In the genomic region with DNA sequence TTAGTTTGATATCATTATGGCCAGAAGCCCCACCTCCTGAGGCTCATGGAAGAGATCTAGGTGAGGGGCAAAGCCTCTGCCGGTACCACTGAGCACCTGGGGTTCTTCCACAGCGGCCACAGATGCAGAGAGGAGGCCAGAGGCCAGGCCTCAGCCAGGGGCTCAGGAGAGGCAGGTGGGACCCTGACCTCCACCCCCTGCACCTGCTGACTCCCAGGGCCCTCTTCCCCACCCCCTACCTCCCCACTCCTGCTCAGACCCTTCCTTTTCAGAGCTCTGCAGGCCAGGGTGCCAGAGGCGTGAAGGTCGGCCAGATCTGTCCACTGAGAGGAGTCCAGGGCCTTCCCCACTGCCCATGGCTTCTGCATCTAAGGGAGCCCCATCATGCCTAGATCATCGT, we compare ENCODE assay signal across 13 cellular contexts.
DNase-seq lines count a peak whose midpoint lies in the region; ATAC-seq and TF ChIP-seq lines count a peak whose summit lies in the region.
"Had no signal": no experiment of that assay in that cellular context is flagged by ENCODE, and none has a peak within 500 bp of the region (broad histone marks: within the 10 kb centered on the region; RNA-seq: fewer than 3 reads in every experiment).

No MANE protein-coding gene starts in this region.

- intact Hi-C loops in posterior vena cava (cut with DNase I) (no loop called here), upper lobe of right lung (cut with DNase I) (no loop called here), right cardiac atrium (cut with DNase I) (no loop called here)

- TF ChIP-seq CTCF in upper lobe of right lung (IDR thresholded peaks at IDR 0.05): no peak

- peak; percentile 39 for DNase-seq in activated effector memory CD4-positive, alpha-beta T cell treated with anti-CD3 and anti-CD28 coated beads, Interleukin-2, amount 50 U/mL, for 16 hours
- no peak for DNase-seq in activated effector memory CD4-positive, alpha-beta T cell treated with Interleukin-2 at 50 U/mL for 16 hours
- DNase-seq in posterior vena cava (ENCODE audit: low spot score): peak; percentile 68
- DNase-seq in upper lobe of right lung: peak; percentile 20
- no peak for DNase-seq in NCI-H2029 (lab: John Stamatoyannopoulos, UW)
- DNase-seq in stimulated activated CD4-positive, alpha-beta T cell treated with anti-CD3 and anti-CD28 coated beads, Interleukin-12 subunit alpha, Interleukin-12 subunit beta, amount 100 ng/mL, for 4 hours: no peak
- no peak for DNase-seq in right cardiac atrium
- DNase-seq: 8988T; Calu3; CD4-positive, alpha-beta memory T cell; GM23248; HCEC 1CT had no signal

- H3K27me3 ChIP-seq in upper lobe of right lung: no peaks in the 10 kb centered on the region
- no peaks in the 10 kb centered on the region for H3K27me3 ChIP-seq in right cardiac atrium (ENCODE audit: control insufficient read depth, insufficient read depth)
- H3K27me3 ChIP-seq: BLaER1 had no signal

- ATAC-seq in upper lobe of right lung: no peak
- no peak for ATAC-seq in right cardiac atrium

- H3K36me3 ChIP-seq in upper lobe of right lung: no peaks in the 10 kb centered on the region
- H3K36me3 ChIP-seq: BLaER1 had no signal

- H3K4me1 ChIP-seq in upper lobe of right lung (peaks cover 6% of the 10 kb centered on the region), right cardiac atrium (ENCODE audit: control insufficient read depth, insufficient read depth, low read length) (no peaks in the 10 kb centered on the region)

- no peaks in the 10 kb centered on the region for H3K9me3 ChIP-seq in upper lobe of right lung
- no peaks in the 10 kb centered on the region for H3K9me3 ChIP-seq in right cardiac atrium (ENCODE audit: control insufficient read depth, low read length)
- H3K9me3 ChIP-seq: BLaER1 had no signal

- WGBS in right cardiac atrium: 88% methylated on average over 5 of the region's 5 CpGs

- H3K4me3 ChIP-seq in upper lobe of right lung (no peak overlapping the region), right cardiac atrium (ENCODE audit: low read length) (no peak overlapping the region)
- H3K4me3 ChIP-seq: BLaER1, GM23248 had no signal

- H3K27ac ChIP-seq in upper lobe of right lung (no peak overlapping the region), right cardiac atrium (ENCODE audit: low read length) (no peak overlapping the region)
- H3K27ac ChIP-seq: BLaER1, GM23248 had no signal

Comparison
In these comparisons a context has a peak if more than half of its experiments do, and no peak if none do; other contexts are left out.
1. DNase-seq: peak in activated effector memory CD4-positive, alpha-beta T cell treated with anti-CD3 and anti-CD28 coated beads, Interleukin-2, amount 50 U/mL, for 16 hours (single experiment), posterior vena cava (single experiment) and upper lobe of right lung (single experiment); none in activated effector memory CD4-positive, alpha-beta T cell treated with Interleukin-2 at 50 U/mL for 16 hours (single experiment), NCI-H2029 (single experiment), stimulated activated CD4-positive, alpha-beta T cell treated with anti-CD3 and anti-CD28 coated beads, Interleukin-12 subunit alpha, Interleukin-12 subunit beta, amount 100 ng/mL, for 4 hours (single experiment) and right cardiac atrium (0 of 3).